ENCODE assay signal across 1 cellular context in genomic region chr3:107543666-107544065, GRCh38.
TF ChIP-seq lines count a peak whose summit lies in the region.

No MANE protein-coding gene starts in this region.

TF ChIP-seq in GM12878, 131 proteins besides CTCF, POLR2A, EP300 and RAD21:
- TF ChIP-seq SMC3 (IDR thresholded peaks at IDR 0.05; ENCODE audit: borderline replicate concordance, low read length), result peak; percentile 33; the same call in 1 of the 2 replicates
- TF ChIP-seq, protein P1, sequence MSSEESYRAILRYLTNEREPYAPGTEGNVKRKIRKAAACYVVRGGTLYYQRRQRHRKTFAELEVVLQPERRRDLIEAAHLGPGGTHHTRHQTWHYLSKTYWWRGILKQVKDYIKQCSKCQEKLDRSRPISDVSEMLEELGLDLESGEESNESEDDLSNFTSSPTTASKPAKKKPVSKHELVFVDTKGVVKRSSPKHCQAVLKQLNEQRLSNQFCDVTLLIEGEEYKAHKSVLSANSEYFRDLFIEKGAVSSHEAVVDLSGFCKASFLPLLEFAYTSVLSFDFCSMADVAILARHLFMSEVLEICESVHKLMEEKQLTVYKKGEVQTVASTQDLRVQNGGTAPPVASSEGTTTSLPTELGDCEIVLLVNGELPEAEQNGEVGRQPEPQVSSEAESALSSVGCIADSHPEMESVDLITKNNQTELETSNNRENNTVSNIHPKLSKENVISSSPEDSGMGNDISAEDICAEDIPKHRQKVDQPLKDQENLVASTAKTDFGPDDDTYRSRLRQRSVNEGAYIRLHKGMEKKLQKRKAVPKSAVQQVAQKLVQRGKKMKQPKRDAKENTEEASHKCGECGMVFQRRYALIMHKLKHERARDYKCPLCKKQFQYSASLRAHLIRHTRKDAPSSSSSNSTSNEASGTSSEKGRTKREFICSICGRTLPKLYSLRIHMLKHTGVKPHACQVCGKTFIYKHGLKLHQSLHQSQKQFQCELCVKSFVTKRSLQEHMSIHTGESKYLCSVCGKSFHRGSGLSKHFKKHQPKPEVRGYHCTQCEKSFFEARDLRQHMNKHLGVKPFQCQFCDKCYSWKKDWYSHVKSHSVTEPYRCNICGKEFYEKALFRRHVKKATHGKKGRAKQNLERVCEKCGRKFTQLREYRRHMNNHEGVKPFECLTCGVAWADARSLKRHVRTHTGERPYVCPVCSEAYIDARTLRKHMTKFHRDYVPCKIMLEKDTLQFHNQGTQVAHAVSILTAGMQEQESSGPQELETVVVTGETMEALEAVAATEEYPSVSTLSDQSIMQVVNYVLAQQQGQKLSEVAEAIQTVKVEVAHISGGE (CRISPR knock-in tag; IDR thresholded peaks at IDR 0.05), result no peak
- TF ChIP-seq NR2F1 (conservative IDR thresholded peaks at IDR 0.05), result no peak
